In genomic region chr6:159951772-159952171, GRCh38 we compare ENCODE assay signal across 20 cellular contexts.
"Had no signal": no experiment of that assay in that cellular context is flagged by ENCODE, and none has a peak within 500 bp of the region (broad histone marks: within the 10 kb centered on the region; RNA-seq: fewer than 3 reads in every experiment).

No MANE protein-coding gene starts in this region.

- H3K9me3 Mint-ChIP-seq: activated B cell treated with CpG ODN at 0.5 μM for 24 hours; activated CD8-positive, alpha-beta T cell treated with anti-CD3 and anti-CD28 coated beads for 36 hours; activated T-cell treated with anti-CD3 and anti-CD28 coated beads, Interleukin-2, amount 50 U/mL, for 4 hours; central memory CD8-positive, alpha-beta T cell; nephron; T-helper 2 cell treated with Interferon-gamma antibody and Interleukin-4, amounts not matched to agents 5 μg/mL and 100 μg/mL, for 36 hours had no signal

- H3K4me3 ChIP-seq: body of pancreas, coronary artery, prostate gland, vagina had no signal

- H3K4me1 ChIP-seq: body of pancreas, prostate gland, vagina had no signal

- DNase-seq: activated B cell treated with CpG ODN at 0.5 μM for 24 hours; activated CD4-positive, alpha-beta T cell treated with anti-CD3 and anti-CD28 coated beads for 48 hours; activated CD8-positive, alpha-beta T cell treated with anti-CD3 and anti-CD28 coated beads for 36 hours; activated effector memory CD4-positive, alpha-beta T cell treated with Interleukin-2 at 50 U/mL for 16 hours; activated naive CD4-positive, alpha-beta T cell treated with anti-CD3 and anti-CD28 coated beads, Interleukin-2, amount 50 U/mL, for 16 hours; activated T-cell treated with anti-CD3 and anti-CD28 coated beads, Interleukin-2, amount 50 U/mL, for 4 hours; amniotic stem cell; body of pancreas; effector CD8-positive, alpha-beta T cell; foreskin melanocyte; head of caudate nucleus; mesendoderm; stimulated activated CD4-positive, alpha-beta T cell treated with anti-CD3 and anti-CD28 coated beads, Interleukin-1b, Interleukin-23, amount 100 ng/mL, for 48 hours had no signal

- H3K4me3 Mint-ChIP-seq: activated B cell treated with CpG ODN at 0.5 μM for 24 hours; activated CD8-positive, alpha-beta T cell treated with anti-CD3 and anti-CD28 coated beads for 36 hours; activated T-cell treated with anti-CD3 and anti-CD28 coated beads, Interleukin-2, amount 50 U/mL, for 4 hours; central memory CD8-positive, alpha-beta T cell; nephron; T-helper 2 cell treated with Interferon-gamma antibody and Interleukin-4, amounts not matched to agents 5 μg/mL and 100 μg/mL, for 36 hours had no signal

- H3K9me3 ChIP-seq: body of pancreas, prostate gland, vagina had no signal

- H3K27me3 ChIP-seq: body of pancreas, vagina had no signal

- H3K4me1 Mint-ChIP-seq: activated B cell treated with CpG ODN at 0.5 μM for 24 hours; central memory CD8-positive, alpha-beta T cell had no signal

- H3K27ac ChIP-seq: body of pancreas, coronary artery, epithelial cell of prostate, prostate gland, vagina had no signal

- H3K36me3 ChIP-seq: prostate gland, vagina had no signal

- H3K27ac Mint-ChIP-seq: activated B cell treated with CpG ODN at 0.5 μM for 24 hours; activated CD8-positive, alpha-beta T cell treated with anti-CD3 and anti-CD28 coated beads for 36 hours; T-helper 2 cell treated with Interferon-gamma antibody and Interleukin-4, amounts not matched to agents 5 μg/mL and 100 μg/mL, for 36 hours had no signal
